ENCODE assay signal across 1 cellular context in the genomic region with DNA sequence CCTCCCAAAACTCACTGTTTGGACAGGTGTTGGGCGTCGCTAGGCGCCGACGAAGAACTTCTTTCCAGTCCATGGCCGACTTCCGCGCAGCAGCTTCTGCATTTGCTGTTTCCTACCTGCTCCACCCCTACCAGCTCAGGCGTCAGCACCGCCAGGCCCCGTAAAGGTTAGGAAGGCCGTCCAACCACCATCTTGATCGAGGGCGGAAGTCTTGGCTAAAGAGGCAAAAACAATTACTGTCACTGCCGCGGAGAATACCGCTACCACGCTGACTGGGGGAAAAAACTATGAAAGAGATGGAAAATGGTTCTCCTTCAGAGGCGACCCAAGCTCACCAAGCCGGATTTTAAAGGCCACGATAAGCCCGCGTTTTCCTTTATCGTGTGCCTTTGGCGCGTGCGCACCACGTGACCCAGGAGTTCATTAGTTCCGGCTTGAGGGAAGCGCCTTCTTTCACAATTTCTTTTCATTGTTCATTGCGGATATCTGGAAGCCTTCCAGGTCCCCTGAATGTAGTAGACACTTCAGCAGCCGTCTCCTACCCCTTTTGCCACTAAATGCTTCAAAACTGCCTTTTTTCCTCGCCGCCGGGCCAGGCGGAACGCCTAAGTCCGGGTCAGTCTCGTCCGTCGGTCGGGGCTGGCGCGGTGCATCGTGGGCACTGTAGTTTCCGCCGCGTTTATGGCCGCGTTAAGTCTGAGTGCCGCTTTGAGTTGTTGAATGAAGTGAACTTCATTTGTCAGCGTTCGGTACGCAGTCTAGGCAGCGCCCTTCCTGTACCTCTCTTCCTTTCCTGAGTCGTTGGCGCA.
TF ChIP-seq lines count a peak whose summit lies in the region.

Gene PPP2R3C (minus strand): TSS at position 104 of the 809 bp plus-strand sequence. CDS start 31 bp downstream, at position 73.
Gene PRORP (plus strand): TSS at position 666 of the 809 bp plus-strand sequence. CDS start 694 bp downstream, outside the sequence.

TF ChIP-seq in GM23338, 12 proteins besides CTCF, POLR2A, EP300 and RAD21:
- TF ChIP-seq JUNB (IDR thresholded peaks at IDR 0.05; ENCODE audit: unreplicated experiment), result no peak
- TF ChIP-seq POLR2AphosphoS5 (IDR thresholded peaks at IDR 0.05; ENCODE audit: low read depth), result peak; percentile 69
- peak; percentile 78 for TF ChIP-seq CREB1 (CRISPR knock-in tag; IDR thresholded peaks at IDR 0.05; ENCODE audit: low read depth)
- peak; percentile 87 for TF ChIP-seq ETS1 (IDR thresholded peaks at IDR 0.05)
- no peak for TF ChIP-seq ZNF462 (CRISPR knock-in tag; IDR thresholded peaks at IDR 0.05)
